In genomic region chr3:129974451-129975331, GRCh38 we compare ENCODE assay signal across 14 cellular contexts. TPM values are rescaled to one million over a fixed set of nuclear protein-coding genes. Genes with fewer than 3 reads are reported as not detected.
DNase-seq lines count a peak whose midpoint lies in the region; ATAC-seq and TF ChIP-seq lines count a peak whose summit lies in the region.
"Had no signal": no experiment of that assay in that cellular context is flagged by ENCODE, and none has a peak within 500 bp of the region (broad histone marks: within the 10 kb centered on the region; RNA-seq: fewer than 3 reads in every experiment).

Gene TRH (plus strand): TSS chr3:129974720. CDS start chr3:129975817, 1,097 bp downstream.

- peaks cover 6% of the 10 kb centered on the region for H3K4me1 Mint-ChIP-seq in activated naive CD4-positive, alpha-beta T cell treated with anti-CD3 and anti-CD28 coated beads, Interleukin-2, amount 10 ng/mL, durations not matched to agents 7 days and 5 days

- TF ChIP-seq CTCF in astrocyte of the cerebellum (IDR thresholded peaks at IDR 0.05; ENCODE audit: low read depth, low read length, missing control alignments) (no peak), testis (IDR thresholded peaks at IDR 0.05) (no peak), MM.1S (IDR thresholded peaks at IDR 0.05; ENCODE audit: low read length) (no peak)

- peak within 1 kb of the TSS; percentile 2 for H3K4me3 ChIP-seq in astrocyte of the cerebellum (ENCODE audit: low read depth, low read length)
- peak within 1 kb of the TSS in 1 of 2 experiments; percentile 66 for H3K4me3 ChIP-seq in mesenchymal stem cell (ENCODE audit: insufficient read depth in 1 of 2, low read depth in 1 of 2, low read length in 2 of 2)
- peak within 1 kb of the TSS; percentile 15 to 34 for H3K4me3 ChIP-seq in testis
- no peak within 1 kb of the TSS for H3K4me3 ChIP-seq in MM.1S (ENCODE audit: low read length)

- intact Hi-C loops in testis (cut with DNase I; ENCODE audit: low total_unique reads), result no loop called here

- H3K4ac ChIP-seq in mesenchymal stem cell (ENCODE audit: low read depth in 1 of 2, low read length in 2 of 2), result no peak within 1 kb of the TSS

- H3F3A ChIP-seq in MM.1S (ENCODE audit: insufficient read depth, low read length), result no peaks in the 10 kb centered on the region

- H3K4me2 ChIP-seq in mesenchymal stem cell (ENCODE audit: low read length, poor library complexity, severe bottlenecking), result peak within 1 kb of the TSS; percentile 49
- no peak within 1 kb of the TSS for H3K4me2 ChIP-seq in MM.1S (ENCODE audit: low read depth, low read length)

- H4K20me1 ChIP-seq in MM.1S (ENCODE audit: insufficient read depth, low read length), result no peaks in the 10 kb centered on the region

- H3K9ac ChIP-seq in mesenchymal stem cell (ENCODE audit: low read length) (peak within 1 kb of the TSS; percentile 2), MM.1S (ENCODE audit: low read length) (no peak within 1 kb of the TSS)

- WGBS in mesenchymal stem cell, result 5% methylated on average over 76 of the region's 80 CpGs
- 3 to 5% methylated on average over 38 to 68 of the region's 80 CpGs for WGBS in testis, 2 donors

- CTCF ChIA-PET in activated naive CD4-positive, alpha-beta T cell treated with anti-CD3 and anti-CD28 coated beads, Interleukin-2, amount 10 ng/mL, durations not matched to agents 7 days and 5 days (lab: Charles Lee), result no interaction called here

- H3K27me3 ChIP-seq in mesenchymal stem cell (ENCODE audit: control insufficient read depth in 1 of 2, insufficient read depth in 1 of 2, low read length in 2 of 2) (peaks cover 79 to 83% of the 10 kb centered on the region in 2 experiments), testis (no peaks in the 10 kb centered on the region), MM.1S (replicated peaks; ENCODE audit: insufficient read depth, low read length) (peaks cover 10% of the 10 kb centered on the region)

- no peak within 1 kb of the TSS for H2AK5ac ChIP-seq in mesenchymal stem cell (ENCODE audit: low read length, severe bottlenecking)

- no peak within 1 kb of the TSS for H2BK12ac ChIP-seq in mesenchymal stem cell (ENCODE audit: low read length in 2 of 2)

- no peaks in the 10 kb centered on the region for H3K36me3 Mint-ChIP-seq in activated naive CD4-positive, alpha-beta T cell treated with anti-CD3 and anti-CD28 coated beads, Interleukin-2, amount 10 ng/mL, durations not matched to agents 7 days and 5 days

- H3K9me2 ChIP-seq in MM.1S (replicated peaks; ENCODE audit: insufficient read depth, low read length), result no peaks in the 10 kb centered on the region

- H3K36me3 ChIP-seq in mesenchymal stem cell (ENCODE audit: control insufficient read depth in 1 of 2, insufficient read depth in 2 of 2, low read depth in 1 of 2, low read length in 2 of 2) (no peaks in the 10 kb centered on the region), testis (ENCODE audit: low read depth, missing control alignments) (no peaks in the 10 kb centered on the region), MM.1S (replicated peaks; ENCODE audit: insufficient read depth, low read length) (no peaks in the 10 kb centered on the region)

- no peak within 1 kb of the TSS for H4K91ac ChIP-seq in mesenchymal stem cell (ENCODE audit: low read length)

- H3K4me1 ChIP-seq in mesenchymal stem cell (ENCODE audit: control insufficient read depth, insufficient read depth, low read depth, low read length) (peaks cover 16% of the 10 kb centered on the region), testis (peaks cover 15% of the 10 kb centered on the region), MM.1S (ENCODE audit: low read length) (no peaks in the 10 kb centered on the region)

- no peak for TF ChIP-seq POLR2A in testis (IDR thresholded peaks at IDR 0.05)

- in situ Hi-C loops in astrocyte of the cerebellum (cut with HindIII; ENCODE audit: low sequenced_read_pairs), result no loop called here

- no peak within 1 kb of the TSS for H3K14ac ChIP-seq in mesenchymal stem cell (ENCODE audit: low read length in 2 of 2)

- H3K18ac ChIP-seq in mesenchymal stem cell (ENCODE audit: low read depth in 1 of 2, low read length in 2 of 2), result no peak within 1 kb of the TSS

- no peaks in the 10 kb centered on the region for H3K79me2 ChIP-seq in MM.1S (ENCODE audit: low read length)

- H2BK5ac ChIP-seq in mesenchymal stem cell (ENCODE audit: low read depth, low read length, poor library complexity, severe bottlenecking), result no peak within 1 kb of the TSS

- H2AFZ ChIP-seq in mesenchymal stem cell (ENCODE audit: low read depth, low read length), result no peak within 1 kb of the TSS
- H2AFZ ChIP-seq in MM.1S (ENCODE audit: low read length), result no peak within 1 kb of the TSS

- no peaks in the 10 kb centered on the region for H3K79me1 ChIP-seq in mesenchymal stem cell (replicated peaks; ENCODE audit: low read length, poor library complexity, severe bottlenecking)

- no peak for DNase-seq in activated naive CD4-positive, alpha-beta T cell treated with anti-CD3 and anti-CD28 coated beads, Interleukin-2, amount 10 ng/mL, durations not matched to agents 7 days and 5 days
- no peak for DNase-seq in activated naive CD4-positive, alpha-beta T cell treated with Interleukin-2 at 50 U/mL for 16 hours
- DNase-seq in astrocyte of the cerebellum (ENCODE audit: low read depth) (no peak), mesenchymal stem cell (no peak), testis (no peak), MM.1S (no peak)
- no peak for DNase-seq in stimulated activated CD4-positive, alpha-beta T cell treated with anti-CD3 and anti-CD28 coated beads, Interleukin-2, amount 100 ng/mL, for 48 hours

- peak within 1 kb of the TSS; percentile 42 for H3K4me3 Mint-ChIP-seq in activated naive CD4-positive, alpha-beta T cell treated with anti-CD3 and anti-CD28 coated beads, Interleukin-2, amount 10 ng/mL, durations not matched to agents 7 days and 5 days

- peaks cover 87% of the 10 kb centered on the region for H3K27me3 Mint-ChIP-seq in activated naive CD4-positive, alpha-beta T cell treated with anti-CD3 and anti-CD28 coated beads, Interleukin-2, amount 10 ng/mL, durations not matched to agents 7 days and 5 days

- ATAC-seq in GM19035 (IDR thresholded peaks at IDR 0.05; ENCODE audit: unreplicated experiment), result no peak

- no peak within 1 kb of the TSS for H4K8ac ChIP-seq in mesenchymal stem cell (ENCODE audit: low read length)

- no peak within 1 kb of the TSS for H2BK120ac ChIP-seq in mesenchymal stem cell (ENCODE audit: low read depth, low read length)

- H3K9me3 ChIP-seq in mesenchymal stem cell (ENCODE audit: control insufficient read depth, low read length), result no peaks in the 10 kb centered on the region
- no peaks in the 10 kb centered on the region for H3K9me3 ChIP-seq in testis
- no peaks in the 10 kb centered on the region for H3K9me3 ChIP-seq in MM.1S (replicated peaks; ENCODE audit: insufficient read depth, low read length)

- no peak within 1 kb of the TSS for H2BK15ac ChIP-seq in mesenchymal stem cell (ENCODE audit: low read depth, poor library complexity, severe bottlenecking)

- no peak within 1 kb of the TSS for H3K27ac Mint-ChIP-seq in activated naive CD4-positive, alpha-beta T cell treated with anti-CD3 and anti-CD28 coated beads, Interleukin-2, amount 10 ng/mL, durations not matched to agents 7 days and 5 days

- H3K23ac ChIP-seq in mesenchymal stem cell (ENCODE audit: low read length in 2 of 2), result no peak within 1 kb of the TSS

- H3K27ac ChIP-seq in mesenchymal stem cell (ENCODE audit: low read length, poor library complexity, severe bottlenecking) (no peak within 1 kb of the TSS), testis (no peak within 1 kb of the TSS), MM.1S (ENCODE audit: low read length) (no peak within 1 kb of the TSS)
- H3K27ac ChIP-seq: RWPE1 had no signal

- no peaks in the 10 kb centered on the region for H3K9me3 Mint-ChIP-seq in activated naive CD4-positive, alpha-beta T cell treated with anti-CD3 and anti-CD28 coated beads, Interleukin-2, amount 10 ng/mL, durations not matched to agents 7 days and 5 days

RNA-seq across cellular contexts. Expression of gene TRH, which starts in this region (rescaled TPM):
- not detected for polyA plus RNA-seq in mesenchymal stem cell (2013, experiment 1 of 2)
- not detected for polyA plus RNA-seq in mesenchymal stem cell (2013, experiment 2 of 2)
- total RNA-seq in testis, result 1 to 10 TPM in 1 of 2 donors, under 1 TPM in 1; 0.87 to 2.1 TPM
- polyA plus RNA-seq in testis (ENCODE audit: insufficient read depth, low read depth, low replicate concordance), result 1.8 TPM
- total RNA-seq: fibroblast of villous mesenchyme, M059J, renal cortical epithelial cell, subcutaneous adipose tissue had no signal
- polyA plus RNA-seq: BJ had no signal
